Comparison of ENCODE assay signal across 8 cellular contexts in genomic region chr12:48643011-48643410, GRCh38.
"Had no signal": no experiment of that assay in that cellular context is flagged by ENCODE, and none has a peak within 500 bp of the region (broad histone marks: within the 10 kb centered on the region; RNA-seq: fewer than 3 reads in every experiment).

No MANE protein-coding gene starts in this region.

- H3K27ac ChIP-seq: GM23248, HL-60 had no signal

- DNase-seq: GM23248, GOT3, H7, Kasumi-1, KG1 had no signal

- H3K9ac ChIP-seq: GM23248 had no signal

- H3K4me3 ChIP-seq: GM23248, HAP-1 had no signal

- ATAC-seq: HCT116 had no signal

- H2AFZ ChIP-seq: GM23248 had no signal

- H3K4me1 ChIP-seq: HAP-1 had no signal
